Comparison of ENCODE assay signal across 23 cellular contexts in the genomic region with DNA sequence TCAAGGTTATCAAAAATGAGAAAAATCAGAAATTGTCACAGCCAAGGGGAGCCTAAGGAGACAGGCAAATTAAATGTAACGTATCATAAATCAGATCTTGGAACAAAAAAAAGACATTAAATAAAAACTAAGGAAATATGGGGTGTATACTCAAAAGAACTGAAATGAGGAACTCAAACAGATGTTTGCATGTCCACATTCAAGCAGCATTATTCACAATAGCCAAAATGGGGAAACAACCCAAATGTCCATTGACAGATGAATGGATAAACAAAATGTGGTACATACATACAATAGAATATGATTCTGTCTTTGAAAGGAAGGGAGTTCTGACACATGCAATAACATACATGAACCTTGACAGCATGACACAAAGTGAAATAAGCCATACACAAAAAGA.
DNase-seq lines count a peak whose midpoint lies in the region; ATAC-seq, FAIRE-seq and TF ChIP-seq lines count a peak whose summit lies in the region.
"Had no signal": no experiment of that assay in that cellular context is flagged by ENCODE, and none has a peak within 500 bp of the region (broad histone marks: within the 10 kb centered on the region; RNA-seq: fewer than 3 reads in every experiment).

No MANE protein-coding gene starts in this region.

- no peaks in the 10 kb centered on the region for H3K79me2 ChIP-seq in K562 (ENCODE audit: control insufficient read depth, insufficient read depth, low read length)

- in situ Hi-C loops in K562 (cut with MboI): no loop called here

- H3K27me3 ChIP-seq in K562 (ENCODE audit: control insufficient read depth in 2 of 2, insufficient read depth in 2 of 2, low read length in 2 of 2) (no peaks in the 10 kb centered on the region), neutrophil (no peaks in the 10 kb centered on the region), sigmoid colon (no peaks in the 10 kb centered on the region)

- no peaks in the 10 kb centered on the region for H3K27me3 Mint-ChIP-seq in osteocyte (ENCODE audit: unreplicated experiment)
- H3K27me3 Mint-ChIP-seq: CD4-positive, alpha-beta T cell had no signal

- no peak overlapping the region for H3K4me2 ChIP-seq in K562 (ENCODE audit: insufficient read depth, low read length)

- H3K27ac Mint-ChIP-seq in osteocyte (ENCODE audit: unreplicated experiment): no peak overlapping the region
- H3K27ac Mint-ChIP-seq: CD4-positive, alpha-beta T cell had no signal

- no peak overlapping the region for H3K4me3 Mint-ChIP-seq in osteocyte (ENCODE audit: unreplicated experiment)
- H3K4me3 Mint-ChIP-seq: CD4-positive, alpha-beta T cell had no signal

- no peaks in the 10 kb centered on the region for H3K36me3 ChIP-seq in K562 (ENCODE audit: control insufficient read depth, insufficient read depth, low read length)
- no peaks in the 10 kb centered on the region for H3K36me3 ChIP-seq in neutrophil
- H3K36me3 ChIP-seq in sigmoid colon: no peaks in the 10 kb centered on the region

- H3K4me3 ChIP-seq in K562 (no peak overlapping the region), neutrophil (ENCODE audit: low read depth in 1 of 2, low read length in 1 of 2) (no peak overlapping the region), sigmoid colon (no peak overlapping the region)

- no peaks in the 10 kb centered on the region for H3K9me1 ChIP-seq in K562 (ENCODE audit: control insufficient read depth, insufficient read depth, low read length)

- no peak for TF ChIP-seq RAD21 in K562 (CRISPR knock-in tag; conservative IDR thresholded peaks at IDR 0.05 in 1 of 2, IDR thresholded peaks at IDR 0.05 in 1 of 2)

- no peaks in the 10 kb centered on the region for H3K9me3 Mint-ChIP-seq in osteocyte (ENCODE audit: unreplicated experiment)
- H3K9me3 Mint-ChIP-seq: CD4-positive, alpha-beta T cell had no signal

- FAIRE-seq in K562 (lab: Jason Lieb, UNC): no peak
- FAIRE-seq: D721Med, H54 had no signal

- H4K20me1 ChIP-seq in K562 (replicated peaks; ENCODE audit: control insufficient read depth, insufficient read depth, low read length): no peaks in the 10 kb centered on the region

- intact Hi-C loops in K562 (cut with micrococcal nuclease) (no loop called here), sigmoid colon (cut with DNase I) (no loop called here)

- H3K27ac ChIP-seq in K562 (ENCODE audit: extremely low read depth, low read depth, low read length): no peak overlapping the region
- H3K27ac ChIP-seq in neutrophil: peak overlapping the region; percentile 45
- no peak overlapping the region for H3K27ac ChIP-seq in sigmoid colon
- H3K27ac ChIP-seq: RWPE1 had no signal

- ATAC-seq in K562: no peak

- TF ChIP-seq POLR2A in K562 (conservative IDR thresholded peaks at IDR 0.05) (no peak), sigmoid colon (IDR thresholded peaks at IDR 0.05) (no peak)

- H3K36me3 Mint-ChIP-seq in osteocyte (ENCODE audit: unreplicated experiment): no peaks in the 10 kb centered on the region

- DNase-seq in NOMO-1 treated with DMSO at 0.1 percent for 48 hours (lab: John Stamatoyannopoulos, UW; ENCODE audit: unreplicated experiment) (peak; percentile 44), NOMO-1 treated with dmso at 0.1 percent for 144 hours (lab: John Stamatoyannopoulos, UW; ENCODE audit: unreplicated experiment) (no peak), MV-4-11 (lab: John Stamatoyannopoulos, UW) (peak; percentile 81), K562 (ENCODE audit: extremely low read depth in 1 of 4, low spot score in 3 of 4) (no peak), sigmoid colon (no peak), osteocyte (ENCODE audit: extremely low spot score, unreplicated experiment) (no peak), SW 1271 (lab: John Stamatoyannopoulos, UW) (no peak)
- DNase-seq: 8988T; ACHN; CD4-positive, alpha-beta T cell; Karpas-422; NCI-H1048; NCI-H1417; NCI-H1694; NCI-H2029 treated with DMSO at 0.1 percent for 48 hours; NCI-H345; NCI-H524; NCI-H748 treated with DMSO at 0.1 percent for 48 hours; SHP77 had no signal

- H3K4me1 Mint-ChIP-seq in osteocyte (ENCODE audit: unreplicated experiment): peaks cover 8% of the 10 kb centered on the region

- no peaks in the 10 kb centered on the region for H3K9me3 ChIP-seq in K562 (replicated peaks; ENCODE audit: control insufficient read depth, insufficient read depth, low read depth, low read length)
- no peaks in the 10 kb centered on the region for H3K9me3 ChIP-seq in neutrophil
- H3K9me3 ChIP-seq in sigmoid colon: no peaks in the 10 kb centered on the region

- H2AFZ ChIP-seq in K562 (ENCODE audit: low read depth, low read length): no peak overlapping the region

- POLR2A ChIA-PET in K562 (lab: Yijun Ruan, JAX): no interaction called here

- no TSS peak for BruUV-seq in K562 (replicated peaks; lab: Mats Ljungman, UMichigan)

- CTCF ChIA-PET in K562 (lab: Yijun Ruan, JAX; ENCODE audit: low intra/inter-chr PET ratio): no interaction called here

- H3K4me1 ChIP-seq in K562 (replicated peaks in 1 of 2; ENCODE audit: control insufficient read depth in 2 of 2, insufficient read depth in 2 of 2, low read length in 2 of 2): no peaks in the 10 kb centered on the region
- H3K4me1 ChIP-seq in neutrophil (ENCODE audit: control insufficient read depth in 1 of 2, insufficient read depth in 1 of 2, low read depth in 1 of 2, low read length in 1 of 2): peaks cover 53% of the 10 kb centered on the region in 2 experiments
- H3K4me1 ChIP-seq in sigmoid colon: no peaks in the 10 kb centered on the region

- TF ChIP-seq EP300 in K562 (IDR thresholded peaks at IDR 0.05; ENCODE audit: low read length) (no peak), sigmoid colon (IDR thresholded peaks at IDR 0.05) (no peak)

- 44% methylated on average over 1 of the region's 1 CpG for WGBS in K562 (ENCODE audit: insufficient coverage, low coverage, missing lambda C conversion rate)
- WGBS in sigmoid colon, 2 donors: 89 to 92% methylated on average over 1 of the region's 1 CpG

- H3K9ac ChIP-seq in K562 (ENCODE audit: insufficient read depth in 1 of 2, low read depth in 2 of 2, low read length in 2 of 2): no peak overlapping the region

- TF ChIP-seq CTCF in K562 (IDR thresholded peaks at IDR 0.05 in 2 of 3, conservative IDR thresholded peaks at IDR 0.05 in 1 of 3; ENCODE audit: insufficient read depth in 2 of 3, low read depth in 1 of 3, low read length in 3 of 3) (no peak), neutrophil (IDR thresholded peaks at IDR 0.05) (no peak), sigmoid colon (IDR thresholded peaks at IDR 0.05) (no peak), osteocyte (IDR thresholded peaks at IDR 0.05) (no peak)

TF ChIP-seq in K562, 482 proteins besides CTCF, POLR2A, EP300 and RAD21:
- TF ChIP-seq SPI1 (IDR thresholded peaks at IDR 0.05; ENCODE audit: borderline replicate concordance, low read depth, low read length) (0 out of 2 replicates have a peak, but pooled peaks have one; percentile 5), SMARCB1 (IDR thresholded peaks at IDR 0.05; ENCODE audit: insufficient read length, low read depth) (no peak)

Comparison
In these comparisons a context has a peak if more than half of its experiments do, and no peak if none do; other contexts are left out.
1. DNase-seq: peak in NOMO-1 treated with DMSO at 0.1 percent for 48 hours (single experiment) and MV-4-11 (single experiment); none in NOMO-1 treated with dmso at 0.1 percent for 144 hours (single experiment), K562 (0 of 4), sigmoid colon (single experiment), osteocyte (single experiment) and SW 1271 (0 of 2).